ENCODE assay signal across 8 cellular contexts in the genomic region with DNA sequence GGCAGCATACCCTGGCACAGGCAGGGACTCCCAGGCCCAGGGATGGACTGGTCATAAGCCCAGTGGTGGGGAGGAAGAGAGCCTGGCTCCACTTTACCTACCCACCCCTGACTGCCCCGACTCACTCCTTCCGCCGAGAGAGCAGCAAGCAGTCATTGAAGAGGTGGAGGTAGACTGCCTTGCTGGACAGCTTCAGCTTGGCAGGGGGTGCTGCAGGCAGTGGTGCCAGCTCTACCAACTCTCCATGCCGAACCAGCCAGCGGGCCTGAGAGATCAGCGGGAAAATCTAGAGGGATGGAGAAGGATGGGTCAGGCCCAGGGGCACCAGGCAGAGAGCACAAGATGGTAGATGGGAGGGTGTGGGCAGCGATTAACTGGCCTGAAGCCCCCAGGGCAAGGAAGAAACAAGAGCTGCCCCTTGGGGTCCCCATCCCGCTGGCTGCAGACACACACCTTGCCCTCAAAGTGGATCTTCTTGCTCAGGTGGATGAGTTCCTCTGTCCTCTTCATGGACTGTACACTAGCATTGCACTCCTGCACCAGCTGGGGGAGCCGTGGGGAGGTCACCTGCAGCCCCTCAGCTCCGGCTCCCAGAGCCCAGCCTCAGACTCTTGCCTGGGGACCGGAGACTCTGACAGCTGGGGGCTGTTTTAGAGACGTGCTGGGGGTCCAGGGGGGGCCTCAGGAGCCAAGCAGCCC. TPM values are rescaled to one million over a fixed set of nuclear protein-coding genes. Genes with fewer than 3 reads are reported as not detected.
DNase-seq lines count a peak whose midpoint lies in the region; ATAC-seq, FAIRE-seq and TF ChIP-seq lines count a peak whose summit lies in the region.

No MANE protein-coding gene starts in this region.

- peak in 1 of 2 experiments; percentile 36; a peak in 3 of 6 replicates for ATAC-seq in A549
- no peak for ATAC-seq in T-helper 17 cell
- ATAC-seq in GM18519 (IDR thresholded peaks at IDR 0.05; ENCODE audit: low FRiP score, unreplicated experiment), result no peak
- ATAC-seq in HG02938 (IDR thresholded peaks at IDR 0.05; ENCODE audit: unreplicated experiment), result no peak

- peaks cover 6% of the 10 kb centered on the region for H3K36me3 Mint-ChIP-seq in T-helper 17 cell (ENCODE audit: low read depth)

- peaks cover 26% of the 10 kb centered on the region for H3K4me1 ChIP-seq in A549

- peak in 1 of 2 experiments; percentile 36; a peak in 2 of 5 replicates for TF ChIP-seq RAD21 in A549 (conservative IDR thresholded peaks at IDR 0.05 in 1 of 2, IDR thresholded peaks at IDR 0.05 in 1 of 2)

- peak overlapping the region in 1 of 2 experiments; percentile 95; a peak in 1 of 6 replicates for H3K27ac ChIP-seq in A549

- CTCF ChIA-PET in A549 (lab: Yijun Ruan, JAX), result interaction anchor here (0.9 to 3.9 kb wide), 10 partner anchors 13 to 158 kb away, joined by 3 to 31 read pairs (median 5); a partner anchor contains a TSS

- H3K4me2 ChIP-seq in A549, result no peak overlapping the region

- peak overlapping the region; percentile 71 for H3K27ac Mint-ChIP-seq in T-helper 17 cell

- DNase-seq in A549 (ENCODE audit: low read depth in 1 of 2, low spot score in 1 of 2) (peak; percentile 18 to 21), GM12865 (ENCODE audit: low read depth) (no peak), T-helper 17 cell (no peak), epithelial cell of proximal tubule (ENCODE audit: low read depth) (no peak), DMS114 treated with DMSO at 0.1 percent for 48 hours (lab: John Stamatoyannopoulos, UW; ENCODE audit: unreplicated experiment) (no peak)
- DNase-seq in stimulated activated naive CD4-positive, alpha-beta T cell treated with Interleukin-2 at 50 U/mL for 16 hours (lab: John Stamatoyannopoulos, UW), result peak; percentile 4

- no peaks in the 10 kb centered on the region for H3K9me3 ChIP-seq in A549
- no peaks in the 10 kb centered on the region for H3K9me3 ChIP-seq in T-helper 17 cell (ENCODE audit: control insufficient read depth, low read length, poor library complexity, severe bottlenecking)

- peak; percentile 22; the same call in 2 of the 3 replicates for TF ChIP-seq CTCF in A549 (IDR thresholded peaks at IDR 0.05)
- TF ChIP-seq CTCF in GM12865 (IDR thresholded peaks at IDR 0.05; ENCODE audit: insufficient read depth, low read depth, low read length, missing control alignments), result peak; percentile 29
- TF ChIP-seq CTCF in epithelial cell of proximal tubule (conservative IDR thresholded peaks at IDR 0.05; ENCODE audit: low read depth, low read length), result peak; percentile 61

- no peak for TF ChIP-seq EP300 in A549 (IDR thresholded peaks at IDR 0.05)

- POLR2A ChIA-PET in A549 (lab: Yijun Ruan, JAX), result interaction anchor here (2.3 kb wide), 1 partner anchor 33 kb away, joined by 5 read pairs; a partner anchor contains a TSS

- H3K4me3 ChIP-seq in A549 (no peak overlapping the region), GM12865 (ENCODE audit: low read depth, low read length) (no peak overlapping the region), epithelial cell of proximal tubule (ENCODE audit: low read depth, low read length) (no peak overlapping the region)

- TF ChIP-seq POLR2A in A549 (IDR thresholded peaks at IDR 0.05; ENCODE audit: low read length), result no peak

- WGBS in A549 (ENCODE audit: missing lambda C conversion rate), result 67% methylated on average over 5 of the region's 12 CpGs

- H3K4me3 Mint-ChIP-seq in T-helper 17 cell, result no peak overlapping the region

- FAIRE-seq in A549 (lab: Jason Lieb, UNC), result no peak

- H3K4me1 Mint-ChIP-seq in T-helper 17 cell, result peaks cover 24% of the 10 kb centered on the region

- H3K27me3 Mint-ChIP-seq in T-helper 17 cell, result no peaks in the 10 kb centered on the region

TF ChIP-seq in A549, 52 proteins besides CTCF, POLR2A, EP300 and RAD21:
- TF ChIP-seq SMC3 (IDR thresholded peaks at IDR 0.05) (peak; percentile 27; the same call in 1 of the 3 replicates), CEBPB (IDR thresholded peaks at IDR 0.05) (no peak), TFCP2L1 (CRISPR knock-in tag; IDR thresholded peaks at IDR 0.05) (no peak), MAZ (IDR thresholded peaks at IDR 0.05; ENCODE audit: borderline replicate concordance, low read depth, low read length) (no peak), FOSB (CRISPR knock-in tag; IDR thresholded peaks at IDR 0.05) (no peak), ZFP36 (IDR thresholded peaks at IDR 0.05; ENCODE audit: borderline replicate concordance, partially characterized antibody) (no peak)
- TF ChIP-seq, protein P1, sequence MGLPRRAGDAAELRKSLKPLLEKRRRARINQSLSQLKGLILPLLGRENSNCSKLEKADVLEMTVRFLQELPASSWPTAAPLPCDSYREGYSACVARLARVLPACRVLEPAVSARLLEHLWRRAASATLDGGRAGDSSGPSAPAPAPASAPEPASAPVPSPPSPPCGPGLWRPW (IDR thresholded peaks at IDR 0.05), result no peak
- TF ChIP-seq, protein P2, sequence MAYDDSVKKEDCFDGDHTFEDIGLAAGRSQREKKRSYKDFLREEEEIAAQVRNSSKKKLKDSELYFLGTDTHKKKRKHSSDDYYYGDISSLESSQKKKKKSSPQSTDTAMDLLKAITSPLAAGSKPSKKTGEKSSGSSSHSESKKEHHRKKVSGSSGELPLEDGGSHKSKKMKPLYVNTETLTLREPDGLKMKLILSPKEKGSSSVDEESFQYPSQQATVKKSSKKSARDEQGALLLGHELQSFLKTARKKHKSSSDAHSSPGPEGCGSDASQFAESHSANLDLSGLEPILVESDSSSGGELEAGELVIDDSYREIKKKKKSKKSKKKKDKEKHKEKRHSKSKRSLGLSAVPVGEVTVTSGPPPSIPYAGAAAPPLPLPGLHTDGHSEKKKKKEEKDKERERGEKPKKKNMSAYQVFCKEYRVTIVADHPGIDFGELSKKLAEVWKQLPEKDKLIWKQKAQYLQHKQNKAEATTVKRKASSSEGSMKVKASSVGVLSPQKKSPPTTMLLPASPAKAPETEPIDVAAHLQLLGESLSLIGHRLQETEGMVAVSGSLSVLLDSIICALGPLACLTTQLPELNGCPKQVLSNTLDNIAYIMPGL (CRISPR knock-in tag; IDR thresholded peaks at IDR 0.05; ENCODE audit: borderline replicate concordance), result no peak

RNA-seq across cellular contexts. Expression of a gene that starts 7.7 kb away (rescaled TPM):
- 6.1 and 6.7 TPM in 2 replicates for polyA plus RNA-seq in A549 (2011; rRNA removed)
- 9.2 and 11.2 TPM in 2 replicates for polyA plus RNA-seq in A549 (2012; cell fraction: cytosol; rRNA removed)
- 25.8 and 26.3 TPM in 2 replicates for polyA plus RNA-seq in A549 (2012; cell fraction: nucleus; rRNA removed)
- 7.6 to 9.5 TPM (median 9.2 TPM) in 3 replicates for polyA plus RNA-seq in A549 (2017; fragmentation: RNase III; extraction: RNeasy Plus Mini Kit Qiagen cat#74134 plus additional on column Dnase treatment)
- 3.2 and 4.2 TPM in 2 replicates for polyA minus RNA-seq in A549 (2011; rRNA and poly(A)+ RNA removed)
- 1 to 10 TPM; 9.1 to 9.3 TPM for total RNA-seq in T-helper 17 cell
- 7.9 and 14.3 TPM in 2 replicates for total RNA-seq in epithelial cell of proximal tubule

RNA-seq across cellular contexts. Expression of a gene that starts 32.2 kb away (rescaled TPM):
- polyA plus RNA-seq in A549 (2011; rRNA removed) (2.4 and 3.6 TPM in 2 replicates), A549 (2017; fragmentation: RNase III; extraction: RNeasy Plus Mini Kit Qiagen cat#74134 plus additional on column Dnase treatment) (2.6 to 3.7 TPM (median 2.8 TPM) in 3 replicates)
- polyA plus RNA-seq in A549 (2012; cell fraction: cytosol; rRNA removed), result 3.5 and 5.1 TPM in 2 replicates
- 5.7 and 6.7 TPM in 2 replicates for polyA plus RNA-seq in A549 (2012; cell fraction: nucleus; rRNA removed)
- 5.3 and 14.1 TPM in 2 replicates for polyA minus RNA-seq in A549 (2011; rRNA and poly(A)+ RNA removed)
- total RNA-seq in T-helper 17 cell (1 to 10 TPM; 4.3 to 6.9 TPM), epithelial cell of proximal tubule (2.5 and 2.8 TPM in 2 replicates)

RNA-seq across cellular contexts. Expression of a gene that starts 48.9 kb away (rescaled TPM):
- polyA plus RNA-seq in A549 (2011; rRNA removed) (55.0 and 59.3 TPM in 2 replicates), A549 (2017; fragmentation: RNase III; extraction: RNeasy Plus Mini Kit Qiagen cat#74134 plus additional on column Dnase treatment) (87.1 to 93.8 TPM (median 93.2 TPM) in 3 replicates)
- 112 and 122 TPM in 2 replicates for polyA plus RNA-seq in A549 (2012; cell fraction: cytosol; rRNA removed)
- polyA plus RNA-seq in A549 (2012; cell fraction: nucleus; rRNA removed), result 317 and 462 TPM in 2 replicates
- polyA minus RNA-seq in A549 (2011; rRNA and poly(A)+ RNA removed), result 99.4 and 100.0 TPM in 2 replicates
- total RNA-seq in T-helper 17 cell (not detected), epithelial cell of proximal tubule (112 and 131 TPM in 2 replicates)

Comparison
In these comparisons a context has a peak if more than half of its experiments do, and no peak if none do; other contexts are left out.
1. DNase-seq: peak in A549 (2 of 2) and stimulated activated naive CD4-positive, alpha-beta T cell treated with Interleukin-2 at 50 U/mL for 16 hours (single experiment); none in GM12865 (single experiment), T-helper 17 cell (0 of 3), epithelial cell of proximal tubule (single experiment) and DMS114 treated with DMSO at 0.1 percent for 48 hours (single experiment).
2. RNA of a gene that starts 48.9 kb away (total RNA-seq): 112 to 131 TPM in epithelial cell of proximal tubule; not detected in T-helper 17 cell; every median in the first group is over 10 times any median in the second.
3. Peak in every context shown above with its lines, with median percentiles within 50 percentile points of each other: CTCF ChIP-seq.